In the genomic region with DNA sequence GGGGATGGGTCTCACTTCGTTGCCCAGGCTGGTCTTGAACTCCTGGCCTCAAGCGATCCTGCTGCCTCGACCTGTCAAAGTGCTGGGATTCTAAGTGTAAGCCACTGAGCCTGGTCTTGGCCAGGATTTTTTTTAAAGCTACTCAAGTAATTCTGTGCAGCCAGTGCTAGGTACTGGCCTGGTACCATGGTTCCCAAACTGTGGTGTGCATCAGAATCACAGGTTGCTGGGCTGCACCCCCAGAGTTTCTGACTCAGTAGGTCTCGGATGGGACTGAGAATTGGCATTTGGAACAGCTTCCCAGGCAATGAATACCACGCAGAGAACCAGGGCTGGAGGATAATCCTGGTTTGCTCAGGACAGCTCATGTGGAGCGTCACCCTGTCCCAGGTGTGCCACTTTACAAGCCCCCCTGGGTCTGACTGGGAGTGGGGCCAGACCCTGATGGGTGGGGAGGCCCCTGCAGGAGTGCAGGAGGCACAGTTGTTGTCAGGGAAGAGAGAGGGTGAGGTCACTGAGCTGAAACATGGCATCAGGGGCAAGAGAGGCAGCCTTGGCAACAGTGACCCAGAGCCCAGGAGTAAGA, we compare ENCODE assay signal across 8 cellular contexts. TPM values are rescaled to one million over a fixed set of nuclear protein-coding genes. Genes with fewer than 3 reads are reported as not detected.
A peak's percentile ranks its signal among the peaks of the same experiment; 100 is the strongest.
DNase-seq lines count a peak whose midpoint lies in the region; ATAC-seq and TF ChIP-seq lines count a peak whose summit lies in the region.

No MANE protein-coding gene starts in this region.

- no peak for ATAC-seq in stimulated activated naive CD8-positive, alpha-beta T cell treated with anti-CD3 and anti-CD28 coated beads, Interleukin-15, Interleukin-2, amounts not matched to agents 100 U/mL and 50 U/mL, for 24 hours
- ATAC-seq in naive B cell (ENCODE audit: low read depth in 2 of 2) (no peak), GM18907 (IDR thresholded peaks at IDR 0.05; ENCODE audit: unreplicated experiment) (no peak)

- H3K4me3 ChIP-seq in ascending aorta (peak overlapping the region in 1 of 2 donors; percentile 72), lower leg skin (ENCODE audit: low read depth, poor library complexity, severe bottlenecking) (no peak overlapping the region)

- TF ChIP-seq CTCF in ascending aorta (IDR thresholded peaks at IDR 0.05): no peak
- no peak for TF ChIP-seq CTCF in lower leg skin (IDR thresholded peaks at IDR 0.05)

- no peaks in the 10 kb centered on the region for H3K9me3 ChIP-seq in ascending aorta

- 56 to 65% methylated on average over 6 of the region's 6 CpGs for WGBS in lower leg skin, 2 donors

- H3K9me3 Mint-ChIP-seq in stimulated activated naive CD8-positive, alpha-beta T cell treated with anti-CD3 and anti-CD28 coated beads, Interleukin-15, Interleukin-2, amounts not matched to agents 100 ng/mL and 50 ng/mL, for 24 hours: no peaks in the 10 kb centered on the region
- no peaks in the 10 kb centered on the region for H3K9me3 Mint-ChIP-seq in naive B cell

- H3K27ac Mint-ChIP-seq in stimulated activated naive CD8-positive, alpha-beta T cell treated with anti-CD3 and anti-CD28 coated beads, Interleukin-15, Interleukin-2, amounts not matched to agents 100 ng/mL and 50 ng/mL, for 24 hours: no peak overlapping the region
- H3K27ac Mint-ChIP-seq in naive B cell: no peak overlapping the region

- no peak for DNase-seq in stimulated activated naive CD8-positive, alpha-beta T cell treated with anti-CD3 and anti-CD28 coated beads, Interleukin-15, Interleukin-2, amounts not matched to agents 100 U/mL and 50 U/mL, for 24 hours
- no peak for DNase-seq in ascending aorta (ENCODE audit: low spot score in 2 of 2)
- DNase-seq in naive B cell: no peak
- no peak for DNase-seq in AML-193 (lab: John Stamatoyannopoulos, UW)
- DNase-seq in lower leg skin (ENCODE audit: low spot score in 2 of 2): no peak
- no peak for DNase-seq in GM19240 (ENCODE audit: insufficient read length, low spot score)

- intact Hi-C loops in ascending aorta (cut with DNase I): no loop called here
- intact Hi-C loops in lower leg skin (cut with DNase I; ENCODE audit: low total_unique reads): loop anchor here (5.0 kb wide), 1 partner anchor 137 kb away; no protein-coding TSS in a partner anchor

- H3K27me3 Mint-ChIP-seq in stimulated activated naive CD8-positive, alpha-beta T cell treated with anti-CD3 and anti-CD28 coated beads, Interleukin-15, Interleukin-2, amounts not matched to agents 100 ng/mL and 50 ng/mL, for 24 hours: peaks cover 33% of the 10 kb centered on the region
- H3K27me3 Mint-ChIP-seq in naive B cell: peaks cover 23 to 41% (median 36%) of the 10 kb centered on the region in 3 donors

- H3K36me3 Mint-ChIP-seq in stimulated activated naive CD8-positive, alpha-beta T cell treated with anti-CD3 and anti-CD28 coated beads, Interleukin-15, Interleukin-2, amounts not matched to agents 100 ng/mL and 50 ng/mL, for 24 hours (ENCODE audit: low read depth): no peaks in the 10 kb centered on the region
- H3K36me3 Mint-ChIP-seq in naive B cell: no peaks in the 10 kb centered on the region

- peaks cover 10% of the 10 kb centered on the region for H3K4me1 Mint-ChIP-seq in stimulated activated naive CD8-positive, alpha-beta T cell treated with anti-CD3 and anti-CD28 coated beads, Interleukin-15, Interleukin-2, amounts not matched to agents 100 ng/mL and 50 ng/mL, for 24 hours (ENCODE audit: low read depth)
- peaks cover 11 to 13% (median 11%) of the 10 kb centered on the region in 3 donors for H3K4me1 Mint-ChIP-seq in naive B cell

- peaks cover 0 to 3% of the 10 kb centered on the region in 2 donors for H3K36me3 ChIP-seq in ascending aorta

- TF ChIP-seq POLR2A in lower leg skin (IDR thresholded peaks at IDR 0.05): no peak

- H3K4me1 ChIP-seq in ascending aorta: peaks cover 13 to 18% of the 10 kb centered on the region in 2 donors

- peak overlapping the region; percentile 76 to 86 for H3K27ac ChIP-seq in ascending aorta

- peak overlapping the region; percentile 77 for H3K4me3 Mint-ChIP-seq in stimulated activated naive CD8-positive, alpha-beta T cell treated with anti-CD3 and anti-CD28 coated beads, Interleukin-15, Interleukin-2, amounts not matched to agents 100 ng/mL and 50 ng/mL, for 24 hours
- H3K4me3 Mint-ChIP-seq in naive B cell: peak overlapping the region; percentile 83 to 94 (median 88)

- no peaks in the 10 kb centered on the region for H3K27me3 ChIP-seq in ascending aorta

RNA-seq across cellular contexts. Expression of gene MRPS23, which starts 10.7 kb away (rescaled TPM):
- total RNA-seq in ascending aorta (2.0 TPM), lower leg skin (10 to 100 TPM; 12.2 to 17.8 (median 15.0) TPM)
- polyA plus RNA-seq in naive B cell (ENCODE audit: low read depth in 6 of 6): 10 to 100 TPM; 26.3 to 48.7 (median 33.0) TPM
